9 cellular contexts compared by ENCODE assay signal in the genomic region with DNA sequence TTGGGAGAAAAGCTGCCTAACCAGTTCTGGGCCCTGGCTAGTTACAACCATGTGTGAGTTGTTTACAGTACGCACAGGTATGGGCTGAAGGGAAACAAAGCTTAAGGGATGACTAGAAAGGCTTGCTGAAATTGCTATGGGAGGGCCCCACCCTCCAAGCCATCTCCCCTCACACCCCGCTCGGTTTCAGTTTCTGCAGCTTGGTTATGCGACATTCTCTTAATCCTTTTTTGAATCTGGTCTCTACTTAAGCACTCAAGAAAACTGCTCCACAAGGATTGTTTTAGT. TPM values are rescaled to one million over a fixed set of nuclear protein-coding genes. Genes with fewer than 3 reads are reported as not detected.
DNase-seq lines count a peak whose midpoint lies in the region; TF ChIP-seq lines count a peak whose summit lies in the region.
"Had no signal": no experiment of that assay in that cellular context is flagged by ENCODE, and none has a peak within 500 bp of the region (broad histone marks: within the 10 kb centered on the region; RNA-seq: fewer than 3 reads in every experiment).

No MANE protein-coding gene starts in this region.

- no CpG with 5 or more reads among the region's 4 CpGs for WGBS in trophoblast cell (ENCODE audit: extremely low coverage, insufficient coverage, insufficient read length)

- no peaks in the 10 kb centered on the region for H3K9me3 ChIP-seq in trophoblast cell (ENCODE audit: insufficient read depth, low read depth, low read length)

- H2BK12ac ChIP-seq in trophoblast cell (ENCODE audit: low read length), result no peak overlapping the region

- no peak overlapping the region for H4K91ac ChIP-seq in trophoblast cell (ENCODE audit: low read depth, low read length)

- H3K79me2 ChIP-seq in trophoblast cell (ENCODE audit: control insufficient read depth, insufficient read depth, low read length, poor library complexity), result peaks cover 5% of the 10 kb centered on the region

- TF ChIP-seq CTCF in fibroblast of the aortic adventitia (IDR thresholded peaks at IDR 0.05; ENCODE audit: insufficient read depth, low read length), result no peak

- no peak overlapping the region for H3K9ac ChIP-seq in trophoblast cell (ENCODE audit: low read length)

- no peak overlapping the region for H3K4ac ChIP-seq in trophoblast cell (ENCODE audit: low read depth, low read length)

- H3K79me1 ChIP-seq in trophoblast cell (ENCODE audit: low read length), result peaks cover 16% of the 10 kb centered on the region

- H3K4me3 ChIP-seq in fibroblast of the aortic adventitia (ENCODE audit: low read depth, low read length) (peak overlapping the region; percentile 9), trophoblast cell (ENCODE audit: low read depth, low read length) (no peak overlapping the region)

- peaks cover 8 to 10% of the 10 kb centered on the region in 2 experiments for H3K36me3 ChIP-seq in trophoblast cell (ENCODE audit: control insufficient read depth in 1 of 2, insufficient read depth in 2 of 2, low read length in 2 of 2)

- no peak overlapping the region for H3K14ac ChIP-seq in trophoblast cell (ENCODE audit: low read length)

- H3K18ac ChIP-seq in trophoblast cell (ENCODE audit: low read length), result no peak overlapping the region

- peaks cover 17 to 20% of the 10 kb centered on the region in 2 experiments for H3K4me1 ChIP-seq in trophoblast cell (ENCODE audit: control insufficient read depth in 1 of 2, insufficient read depth in 2 of 2, low read length in 2 of 2)

- H2BK5ac ChIP-seq in trophoblast cell (ENCODE audit: low read depth, low read length, poor library complexity), result no peak overlapping the region

- H4K12ac ChIP-seq in trophoblast cell (ENCODE audit: low read depth, low read length), result no peak overlapping the region

- H3K27me3 ChIP-seq in trophoblast cell (ENCODE audit: insufficient read depth, low read length), result no peaks in the 10 kb centered on the region

- H3K23ac ChIP-seq in trophoblast cell (ENCODE audit: low read length), result no peak overlapping the region

- H3K27ac ChIP-seq in trophoblast cell (ENCODE audit: low read depth, low read length), result peak overlapping the region; percentile 89

- H4K8ac ChIP-seq in trophoblast cell (ENCODE audit: low read depth, low read length), result no peak overlapping the region

- no peak overlapping the region for H2AFZ ChIP-seq in trophoblast cell (ENCODE audit: insufficient read depth, low read length, poor library complexity)

- DNase-seq in DMS79 (lab: John Stamatoyannopoulos, UW), result peak; percentile 82
- DNase-seq in NCI-H510A treated with DMSO at 0.1 percent for 48 hours (lab: John Stamatoyannopoulos, UW), result peak; percentile 90
- no peak for DNase-seq in fibroblast of the aortic adventitia (ENCODE audit: low read depth)
- peak; percentile 62 to 85 for DNase-seq in trophoblast cell
- DNase-seq in kidney glomerular epithelial cell (lab: John Stamatoyannopoulos, UW), result no peak
- no peak for DNase-seq in stimulated activated naive CD4-positive, alpha-beta T cell (lab: John Stamatoyannopoulos, UW)
- DNase-seq in putamen (ENCODE audit: low spot score), result no peak
- no peak for DNase-seq in occipital lobe (lab: John Stamatoyannopoulos, UW)
- DNase-seq: activated B cell treated with CpG ODN at 0.5 μM for 24 hours had no signal

- H2AK5ac ChIP-seq in trophoblast cell (ENCODE audit: low read length), result no peak overlapping the region

- H3K4me2 ChIP-seq in trophoblast cell (ENCODE audit: low read length), result peak overlapping the region; percentile 54

- no peak overlapping the region for H2BK120ac ChIP-seq in trophoblast cell (ENCODE audit: insufficient read depth, low read length, poor library complexity)

RNA-seq across cellular contexts. Expression of a gene that starts 43.1 kb away (rescaled TPM):
- total RNA-seq in fibroblast of the aortic adventitia (ENCODE audit: low replicate concordance) (66.1 and 95.6 TPM in 2 replicates), occipital lobe (169 TPM)
- 67.5 and 74.6 TPM in 2 replicates for polyA plus RNA-seq in trophoblast cell (2013)
- total RNA-seq: activated B cell treated with CpG ODN at 0.5 μM for 24 hours had no signal

Comparison
In these comparisons a context has a peak if more than half of its experiments do, and no peak if none do; other contexts are left out.
1. DNase-seq: peak in DMS79 (single experiment), NCI-H510A treated with DMSO at 0.1 percent for 48 hours (single experiment) and trophoblast cell (2 of 2); none in fibroblast of the aortic adventitia (single experiment), kidney glomerular epithelial cell (single experiment), stimulated activated naive CD4-positive, alpha-beta T cell (0 of 6), putamen (single experiment) and occipital lobe (single experiment).